In genomic region chr11:85769758-85770157, GRCh38 we compare ENCODE assay signal across 20 cellular contexts.
"Had no signal": no experiment of that assay in that cellular context is flagged by ENCODE, and none has a peak within 500 bp of the region (broad histone marks: within the 10 kb centered on the region; RNA-seq: fewer than 3 reads in every experiment).

No MANE protein-coding gene starts in this region.

- H3K27me3 Mint-ChIP-seq: activated naive CD4-positive, alpha-beta T cell treated with anti-CD3 and anti-CD28 coated beads, Interleukin-2, amount 50 U/mL, for 24 hours; natural killer cell treated with Interleukin-12 subunit alpha and Interleukin-12 subunit beta and Interleukin-15 and Interleukin-18, amount 100 ng/mL, for 72 hours had no signal

- H3K4me3 Mint-ChIP-seq: activated CD8-positive, alpha-beta T cell treated with anti-CD3 and anti-CD28 coated beads, Interleukin-2, amount 10 ng/mL, durations not matched to agents 7 days and 5 days; activated naive CD4-positive, alpha-beta T cell treated with anti-CD3 and anti-CD28 coated beads, Interleukin-2, amount 50 U/mL, for 24 hours had no signal

- DNase-seq: activated CD4-positive, alpha-beta T cell treated with anti-CD3 and anti-CD28 coated beads for 1 hour; activated CD4-positive, alpha-beta T cell treated with anti-CD3 and anti-CD28 coated beads, Interleukin-2, amount 50 U/mL, for 1 hour; activated CD8-positive, alpha-beta T cell treated with anti-CD3 and anti-CD28 coated beads, Interleukin-2, amount 10 ng/mL, durations not matched to agents 7 days and 5 days; activated gamma-delta T cell treated with Interleukin-2 at 50 U/mL for 16 hours; adrenal gland; brain microvascular endothelial cell; caudate nucleus; dermis blood vessel endothelial cell; effector CD8-positive, alpha-beta T cell; foreskin keratinocyte; kidney glomerular epithelial cell; left ventricle myocardium inferior; midbrain; ovary; stimulated activated CD4-positive, alpha-beta T cell treated with anti-CD3 and anti-CD28 coated beads, Interleukin-2, amount 100 ng/mL, for 48 hours; stomach; T-helper 9 cell; transverse colon had no signal

- ATAC-seq: activated CD8-positive, alpha-beta T cell treated with anti-CD3 and anti-CD28 coated beads, Interleukin-2, amount 10 ng/mL, durations not matched to agents 7 days and 5 days; foreskin keratinocyte had no signal

- H3K27ac Mint-ChIP-seq: activated CD8-positive, alpha-beta T cell treated with anti-CD3 and anti-CD28 coated beads, Interleukin-2, amount 10 ng/mL, durations not matched to agents 7 days and 5 days; activated naive CD4-positive, alpha-beta T cell treated with anti-CD3 and anti-CD28 coated beads, Interleukin-2, amount 50 U/mL, for 24 hours had no signal
